ENCODE assay signal across 8 cellular contexts in genomic region chr5:65562731-65563701, GRCh38. TPM values are rescaled to one million over a fixed set of nuclear protein-coding genes. Genes with fewer than 3 reads are reported as not detected.
DNase-seq lines count a peak whose midpoint lies in the region; ATAC-seq and TF ChIP-seq lines count a peak whose summit lies in the region.

A gene with protein sequence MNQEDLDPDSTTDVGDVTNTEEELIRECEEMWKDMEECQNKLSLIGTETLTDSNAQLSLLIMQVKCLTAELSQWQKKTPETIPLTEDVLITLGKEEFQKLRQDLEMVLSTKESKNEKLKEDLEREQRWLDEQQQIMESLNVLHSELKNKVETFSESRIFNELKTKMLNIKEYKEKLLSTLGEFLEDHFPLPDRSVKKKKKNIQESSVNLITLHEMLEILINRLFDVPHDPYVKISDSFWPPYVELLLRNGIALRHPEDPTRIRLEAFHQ (minus strand): TSS chr5:65563168. CDS start chr5:65554907, 8,261 bp downstream.
PPWD1 (plus strand) TSS chr5:65563296; CDS start chr5:65563311, 15 bp downstream.

- POLR2A ChIA-PET in PC-3 (lab: Charles Lee; ENCODE audit: unreplicated experiment): interaction anchor here (0.7 to 1.0 kb wide), 2 partner anchors 67 to 797 kb away, joined by 3 to 4 read pairs; no protein-coding TSS in a partner anchor

- H3K9me3 ChIP-seq in PC-3 (ENCODE audit: low read length): no peaks in the 10 kb centered on the region

- peak within 1 kb of the TSS; percentile 89 for H3K4me2 ChIP-seq in PC-3 (ENCODE audit: low read length)

- peak; percentile 100 for ATAC-seq in GM21576 (IDR thresholded peaks at IDR 0.05; ENCODE audit: unreplicated experiment)
- peak; percentile 99 for ATAC-seq in PC-3

- H3F3A ChIP-seq in PC-3 (ENCODE audit: low read length, unreplicated experiment): no peaks in the 10 kb centered on the region

- DNase-seq in DMS114 treated with DMSO at 0.1 percent for 48 hours (lab: John Stamatoyannopoulos, UW; ENCODE audit: unreplicated experiment) (peak; percentile 93), PC-3 (peak; percentile 79), activated T-cell treated with anti-CD3 and anti-CD28 coated beads for 48 hours (ENCODE audit: low read depth) (peak; percentile 91), epithelial cell of proximal tubule (ENCODE audit: low read depth) (peak; percentile 57), mucosa of gallbladder (ENCODE audit: low spot score) (peak; percentile 96)
- DNase-seq in stimulated activated CD8-positive, alpha-beta memory T cell treated with anti-CD3 and anti-CD28 coated beads, Interleukin-4, amount 100 ng/mL, for 4 hours (ENCODE audit: low read depth in 2 of 2, low spot score in 1 of 2): peak; percentile 85 to 91

- no peaks in the 10 kb centered on the region for H4K20me1 ChIP-seq in PC-3 (ENCODE audit: low read length)

- H3K4me3 ChIP-seq in PC-3 (ENCODE audit: low read length) (peak within 1 kb of the TSS; percentile 88), epithelial cell of proximal tubule (ENCODE audit: low read depth, low read length) (peak within 1 kb of the TSS; percentile 81)

- BruUV-seq in PC-3 (replicated peaks; lab: Mats Ljungman, UMichigan): TSS peak; percentile 81

- peaks cover 41% of the 10 kb centered on the region for H3K79me2 ChIP-seq in PC-3 (ENCODE audit: low read length)

- intact Hi-C loops in PC-3 (cut with micrococcal nuclease): no loop called here

- H3K27ac ChIP-seq in PC-3 (ENCODE audit: low read length): peak within 1 kb of the TSS; percentile 59

- TF ChIP-seq RAD21 in Ishikawa (IDR thresholded peaks at IDR 0.05; ENCODE audit: low read depth): no peak

- H3K36me3 ChIP-seq in PC-3 (ENCODE audit: low read depth, low read length): no peaks in the 10 kb centered on the region

- no peaks in the 10 kb centered on the region for H3K4me1 ChIP-seq in PC-3 (ENCODE audit: insufficient read depth, low read length)

- no peaks in the 10 kb centered on the region for H3K9me2 ChIP-seq in PC-3 (replicated peaks; ENCODE audit: low read length)

- H3K27me3 ChIP-seq in PC-3 (ENCODE audit: low read length): no peaks in the 10 kb centered on the region

- TF ChIP-seq CTCF in PC-3 (conservative IDR thresholded peaks at IDR 0.05; ENCODE audit: low read depth, low read length): no peak
- TF ChIP-seq CTCF in epithelial cell of proximal tubule (conservative IDR thresholded peaks at IDR 0.05; ENCODE audit: low read depth, low read length): no peak

- peak within 1 kb of the TSS; percentile 86 for H2AFZ ChIP-seq in PC-3 (ENCODE audit: low read length)

- H3K9ac ChIP-seq in PC-3 (ENCODE audit: low read length): peak within 1 kb of the TSS; percentile 84

- no peak for TF ChIP-seq EP300 in Ishikawa (IDR thresholded peaks at IDR 0.05; ENCODE audit: borderline replicate concordance)

- CTCF ChIA-PET in PC-3 (lab: Charles Lee): interaction anchor here (0.6 kb wide), 1 partner anchor 25 kb away, joined by 3 read pairs; no protein-coding TSS in a partner anchor

TF ChIP-seq in Ishikawa, 13 proteins besides CTCF, POLR2A, EP300 and RAD21:
- TF ChIP-seq NFIC (IDR thresholded peaks at IDR 0.05) (peak; percentile 33; the same call in 1 of the 2 replicates), EGR1 (IDR thresholded peaks at IDR 0.05) (0 out of 2 replicates have a peak, but pooled peaks have one; percentile 20), YY1 (IDR thresholded peaks at IDR 0.05; ENCODE audit: low read depth) (peak; percentile 98), CREB1 (IDR thresholded peaks at IDR 0.05; ENCODE audit: low read depth) (peak; percentile 99), FOXM1 (IDR thresholded peaks at IDR 0.05; ENCODE audit: borderline replicate concordance, low read depth) (0 out of 2 replicates have a peak, but pooled peaks have one; percentile 51), USF1 (IDR thresholded peaks at IDR 0.05) (no peak), TCF12 (IDR thresholded peaks at IDR 0.05; ENCODE audit: low read depth) (peak; percentile 24; the same call in 1 of the 2 replicates), TAF1 (IDR thresholded peaks at IDR 0.05; ENCODE audit: low read depth) (peak; percentile 95), CEBPB (IDR thresholded peaks at IDR 0.05) (no peak), ZBTB7A (IDR thresholded peaks at IDR 0.05; ENCODE audit: low read depth) (no peak), TEAD4 (IDR thresholded peaks at IDR 0.05) (no peak), MAX (IDR thresholded peaks at IDR 0.05) (peak; percentile 81)
- TF ChIP-seq, protein P1, sequence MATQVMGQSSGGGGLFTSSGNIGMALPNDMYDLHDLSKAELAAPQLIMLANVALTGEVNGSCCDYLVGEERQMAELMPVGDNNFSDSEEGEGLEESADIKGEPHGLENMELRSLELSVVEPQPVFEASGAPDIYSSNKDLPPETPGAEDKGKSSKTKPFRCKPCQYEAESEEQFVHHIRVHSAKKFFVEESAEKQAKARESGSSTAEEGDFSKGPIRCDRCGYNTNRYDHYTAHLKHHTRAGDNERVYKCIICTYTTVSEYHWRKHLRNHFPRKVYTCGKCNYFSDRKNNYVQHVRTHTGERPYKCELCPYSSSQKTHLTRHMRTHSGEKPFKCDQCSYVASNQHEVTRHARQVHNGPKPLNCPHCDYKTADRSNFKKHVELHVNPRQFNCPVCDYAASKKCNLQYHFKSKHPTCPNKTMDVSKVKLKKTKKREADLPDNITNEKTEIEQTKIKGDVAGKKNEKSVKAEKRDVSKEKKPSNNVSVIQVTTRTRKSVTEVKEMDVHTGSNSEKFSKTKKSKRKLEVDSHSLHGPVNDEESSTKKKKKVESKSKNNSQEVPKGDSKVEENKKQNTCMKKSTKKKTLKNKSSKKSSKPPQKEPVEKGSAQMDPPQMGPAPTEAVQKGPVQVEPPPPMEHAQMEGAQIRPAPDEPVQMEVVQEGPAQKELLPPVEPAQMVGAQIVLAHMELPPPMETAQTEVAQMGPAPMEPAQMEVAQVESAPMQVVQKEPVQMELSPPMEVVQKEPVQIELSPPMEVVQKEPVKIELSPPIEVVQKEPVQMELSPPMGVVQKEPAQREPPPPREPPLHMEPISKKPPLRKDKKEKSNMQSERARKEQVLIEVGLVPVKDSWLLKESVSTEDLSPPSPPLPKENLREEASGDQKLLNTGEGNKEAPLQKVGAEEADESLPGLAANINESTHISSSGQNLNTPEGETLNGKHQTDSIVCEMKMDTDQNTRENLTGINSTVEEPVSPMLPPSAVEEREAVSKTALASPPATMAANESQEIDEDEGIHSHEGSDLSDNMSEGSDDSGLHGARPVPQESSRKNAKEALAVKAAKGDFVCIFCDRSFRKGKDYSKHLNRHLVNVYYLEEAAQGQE (IDR thresholded peaks at IDR 0.05; ENCODE audit: low read depth): no peak

RNA-seq across cellular contexts. Expression of the first gene that starts in this region (rescaled TPM):
- total RNA-seq in PC-3 (2014; rRNA removed): 8.0 and 8.6 TPM in 2 replicates
- total RNA-seq in epithelial cell of proximal tubule: 23.6 and 31.8 TPM in 2 replicates
- 2.2 TPM for total RNA-seq in mucosa of gallbladder

RNA-seq across cellular contexts. Expression of gene PPWD1, which starts in this region (rescaled TPM):
- total RNA-seq in PC-3 (2014; rRNA removed): 11.6 and 14.8 TPM in 2 replicates
- 18.7 and 20.6 TPM in 2 replicates for total RNA-seq in epithelial cell of proximal tubule
- total RNA-seq in mucosa of gallbladder: 30.5 TPM

Comparison
In these comparisons a context has a peak if more than half of its experiments do, and no peak if none do; other contexts are left out.
1. Peak in every context shown above with its lines: DNase-seq, ATAC-seq, H3K4me3 ChIP-seq and H3K27ac ChIP-seq.